ENCODE assay signal across 25 cellular contexts in the genomic region with DNA sequence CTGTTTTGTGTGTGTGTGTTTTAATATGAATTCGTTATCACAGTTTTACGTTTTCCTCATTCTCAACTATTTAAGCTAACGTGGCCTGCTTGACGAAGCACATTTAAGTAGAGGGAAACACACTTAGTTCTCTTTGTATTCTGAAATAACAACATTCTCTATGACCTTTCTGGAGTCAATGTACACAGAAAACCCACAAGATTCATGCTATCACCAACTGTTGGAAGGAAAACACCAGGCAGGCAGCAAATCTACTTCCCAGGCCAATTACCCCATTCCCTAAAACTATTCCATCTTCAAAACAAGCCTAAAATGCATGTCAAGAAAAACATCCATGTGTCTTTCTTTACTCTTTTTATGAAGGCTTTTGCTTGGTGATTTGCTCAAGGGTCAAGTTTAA.
"Had no signal": no experiment of that assay in that cellular context is flagged by ENCODE, and none has a peak within 500 bp of the region (broad histone marks: within the 10 kb centered on the region; RNA-seq: fewer than 3 reads in every experiment).

No MANE protein-coding gene starts in this region.

- H3K4me1 ChIP-seq: ascending aorta, colonic mucosa, esophagus squamous epithelium, gastrocnemius medialis, pancreas, psoas muscle, thyroid gland, upper lobe of right lung had no signal

- H3K27me3 Mint-ChIP-seq: activated naive CD8-positive, alpha-beta T cell treated with anti-CD3 and anti-CD28 coated beads for 36 hours; stimulated activated naive B cell treated with anti-CD40 and anti-IgM and Interleukin-4, amounts not matched to agents 10 μg/mL and 1 μg/mL and 100 μg/mL, for 72 hours; T-cell had no signal

- H3K36me3 ChIP-seq: ascending aorta, colonic mucosa, gastrocnemius medialis, pancreas, thyroid gland, upper lobe of right lung had no signal

- H3K27ac Mint-ChIP-seq: activated T-cell treated with anti-CD3 and anti-CD28 coated beads, Interleukin-2, amount 50 U/mL, for 72 hours; stimulated activated naive B cell treated with anti-CD40 and anti-IgM and Interleukin-4, amounts not matched to agents 10 μg/mL and 1 μg/mL and 100 μg/mL, for 72 hours; T-cell had no signal

- DNase-seq: activated CD4-positive, alpha-beta T cell treated with anti-CD3 and anti-CD28 coated beads for 4 hours; activated CD4-positive, alpha-beta T cell treated with anti-CD3 and anti-CD28 coated beads, Interleukin-2, amount 50 U/mL, for 4 hours; activated effector memory CD4-positive, alpha-beta T cell treated with Interleukin-2 at 50 U/mL for 16 hours; activated naive CD4-positive, alpha-beta T cell treated with Interleukin-2 at 50 U/mL for 16 hours; activated naive CD8-positive, alpha-beta T cell treated with anti-CD3 and anti-CD28 coated beads for 36 hours; activated T-cell treated with anti-CD3 and anti-CD28 coated beads for 4 hours; activated T-cell treated with anti-CD3 and anti-CD28 coated beads, Interleukin-2, amount 50 U/mL, for 72 hours; colonic mucosa; effector CD8-positive, alpha-beta T cell; esophagus squamous epithelium; gastrocnemius medialis; glutamatergic neuron; islet precursor cell; left ventricle myocardium superior; pancreas; psoas muscle; stimulated activated CD4-positive, alpha-beta T cell treated with anti-CD3 and anti-CD28 coated beads, Interleukin-1b, Interleukin-23, amount 100 ng/mL, for 48 hours; stimulated activated naive B cell treated with anti-CD40 and anti-IgM and Interleukin-4, amounts not matched to agents 10 μg/mL and 1 μg/mL and 100 μg/mL, for 72 hours; stomach; T-cell; thyroid gland; upper lobe of right lung had no signal

- H3K9me3 ChIP-seq: ascending aorta, colonic mucosa, esophagus squamous epithelium, gastrocnemius medialis, pancreas, psoas muscle, stomach, thyroid gland, upper lobe of right lung had no signal

- H3K27me3 ChIP-seq: ascending aorta, colonic mucosa, esophagus squamous epithelium, gastrocnemius medialis, pancreas, stomach, thyroid gland, upper lobe of right lung had no signal

- H3K4me3 Mint-ChIP-seq: activated naive CD8-positive, alpha-beta T cell treated with anti-CD3 and anti-CD28 coated beads for 36 hours; activated T-cell treated with anti-CD3 and anti-CD28 coated beads, Interleukin-2, amount 50 U/mL, for 72 hours; stimulated activated naive B cell treated with anti-CD40 and anti-IgM and Interleukin-4, amounts not matched to agents 10 μg/mL and 1 μg/mL and 100 μg/mL, for 72 hours; T-cell had no signal

- H3K27ac ChIP-seq: ascending aorta, colonic mucosa, epithelial cell of prostate, esophagus squamous epithelium, gastrocnemius medialis, pancreas, psoas muscle, stomach, thyroid gland, upper lobe of right lung had no signal

- H3K9me3 Mint-ChIP-seq: activated naive CD8-positive, alpha-beta T cell treated with anti-CD3 and anti-CD28 coated beads for 36 hours; activated T-cell treated with anti-CD3 and anti-CD28 coated beads, Interleukin-2, amount 50 U/mL, for 72 hours; stimulated activated naive B cell treated with anti-CD40 and anti-IgM and Interleukin-4, amounts not matched to agents 10 μg/mL and 1 μg/mL and 100 μg/mL, for 72 hours; T-cell had no signal

- H3K4me3 ChIP-seq: ascending aorta, colonic mucosa, esophagus squamous epithelium, gastrocnemius medialis, pancreas, psoas muscle, smooth muscle cell, stomach, thyroid gland, upper lobe of right lung had no signal

- ATAC-seq: activated T-cell treated with anti-CD3 and anti-CD28 coated beads, Interleukin-2, amount 50 U/mL, for 72 hours; gastrocnemius medialis; left ventricle myocardium superior; psoas muscle; stimulated activated naive B cell treated with anti-CD40 and anti-IgM and Interleukin-4, amounts not matched to agents 10 μg/mL and 1 μg/mL and 100 μg/mL, for 72 hours; T-cell; upper lobe of right lung had no signal

- H3K4me2 ChIP-seq: smooth muscle cell had no signal
